In the genomic region with DNA sequence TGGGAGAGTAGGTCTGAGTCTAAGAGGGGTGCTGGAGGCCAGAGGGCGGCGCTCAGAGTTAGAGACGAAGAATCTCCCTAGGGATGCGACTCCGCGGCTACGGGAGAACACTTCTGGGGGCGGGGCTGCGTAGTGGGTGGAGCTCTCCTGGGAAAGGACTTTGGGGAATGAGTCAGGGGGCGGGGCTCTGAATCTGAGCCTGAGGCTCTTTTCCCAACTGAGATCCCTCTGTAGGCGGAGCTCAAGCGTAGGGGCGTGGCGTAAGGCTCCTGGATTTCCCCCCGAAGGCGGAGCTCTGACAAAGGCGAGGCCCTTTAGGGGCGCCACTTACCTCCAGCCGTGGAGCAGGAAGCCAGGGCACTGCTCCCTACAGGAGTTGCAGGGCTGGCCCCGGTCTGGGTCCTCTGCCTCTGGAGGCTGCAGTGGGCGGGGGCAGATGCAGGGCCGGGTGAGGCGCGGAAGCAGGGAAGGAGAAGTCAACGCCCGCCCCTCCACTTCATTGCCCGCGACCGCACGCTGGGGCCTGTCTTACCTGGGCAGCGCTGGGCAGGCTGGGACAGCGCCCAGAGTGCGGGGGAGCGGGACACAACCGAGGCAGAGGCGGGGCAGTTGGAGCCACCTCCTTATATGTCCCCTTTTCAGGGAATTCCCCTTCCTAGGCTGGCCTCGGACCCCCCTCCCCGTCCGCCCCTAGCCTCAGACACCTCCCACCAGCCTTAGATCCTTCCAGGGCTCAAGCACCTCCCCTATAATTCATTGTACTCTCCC, we compare ENCODE assay signal across 8 cellular contexts. TPM values are rescaled to one million over a fixed set of nuclear protein-coding genes. Genes with fewer than 3 reads are reported as not detected.
DNase-seq lines count a peak whose midpoint lies in the region; ATAC-seq lines count a peak whose summit lies in the region.

No MANE protein-coding gene starts in this region.

- H3K4me1 Mint-ChIP-seq in activated naive CD8-positive, alpha-beta T cell treated with anti-CD3 and anti-CD28 coated beads, Interleukin-2, amount 50 U/mL, for 24 hours = peaks cover 17% of the 10 kb centered on the region

- H3K27ac Mint-ChIP-seq in activated naive CD8-positive, alpha-beta T cell treated with anti-CD3 and anti-CD28 coated beads, Interleukin-2, amount 50 U/mL, for 24 hours = peak overlapping the region; percentile 54

- DNase-seq in DMS79 treated with DMSO at 0.1 percent for 48 hours (lab: John Stamatoyannopoulos, UW) (peak; percentile 61), HCEC 1CT (peak; percentile 81), NCI-H345 (lab: John Stamatoyannopoulos, UW) (peak; percentile 96), Right ventricle myocardium superior (peak; percentile 93), posterior cingulate gyrus (peak; percentile 45 to 94 (median 61)), activated gamma-delta T cell (lab: John Stamatoyannopoulos, UW) (no peak)
- DNase-seq in activated naive CD8-positive, alpha-beta T cell treated with anti-CD3 and anti-CD28 coated beads, Interleukin-2, amount 50 U/mL, for 24 hours = peak; percentile 48

- no peaks in the 10 kb centered on the region for H3K9me3 Mint-ChIP-seq in activated naive CD8-positive, alpha-beta T cell treated with anti-CD3 and anti-CD28 coated beads, Interleukin-2, amount 50 U/mL, for 24 hours

- H3K36me3 Mint-ChIP-seq in activated naive CD8-positive, alpha-beta T cell treated with anti-CD3 and anti-CD28 coated beads, Interleukin-2, amount 50 U/mL, for 24 hours (ENCODE audit: low read depth) = peaks cover 10% of the 10 kb centered on the region

- no peaks in the 10 kb centered on the region for H3K27me3 Mint-ChIP-seq in activated naive CD8-positive, alpha-beta T cell treated with anti-CD3 and anti-CD28 coated beads, Interleukin-2, amount 50 U/mL, for 24 hours

- peak; percentile 75 for ATAC-seq in activated naive CD8-positive, alpha-beta T cell treated with anti-CD3 and anti-CD28 coated beads, Interleukin-2, amount 50 U/mL, for 24 hours
- ATAC-seq in Right ventricle myocardium superior (ENCODE audit: poor library complexity) = peak; percentile 85
- ATAC-seq in HG03521 (IDR thresholded peaks at IDR 0.05; ENCODE audit: unreplicated experiment) = no peak

- intact Hi-C loops in Right ventricle myocardium superior (cut with DNase I) = no loop called here
- intact Hi-C loops in posterior cingulate gyrus (cut with DNase I) = no loop called here

- H3K4me3 Mint-ChIP-seq in activated naive CD8-positive, alpha-beta T cell treated with anti-CD3 and anti-CD28 coated beads, Interleukin-2, amount 50 U/mL, for 24 hours = peak overlapping the region; percentile 82

RNA-seq across cellular contexts. Expression of a gene that starts 1.7 kb away (rescaled TPM):
- total RNA-seq in Right ventricle myocardium superior = 12.7 TPM

RNA-seq across cellular contexts. Expression of a gene that starts 12.8 kb away (rescaled TPM):
- 50.1 TPM for total RNA-seq in Right ventricle myocardium superior

RNA-seq across cellular contexts. Expression of a gene that starts 15.5 kb away (rescaled TPM):
- 1.6 TPM for total RNA-seq in Right ventricle myocardium superior

RNA-seq across cellular contexts. Expression of a gene that starts 21.9 kb away (rescaled TPM):
- total RNA-seq in Right ventricle myocardium superior = 5.3 TPM

RNA-seq across cellular contexts. Expression of a gene that starts 48.7 kb away (rescaled TPM):
- 0.11 TPM for total RNA-seq in Right ventricle myocardium superior
